In the genomic region with DNA sequence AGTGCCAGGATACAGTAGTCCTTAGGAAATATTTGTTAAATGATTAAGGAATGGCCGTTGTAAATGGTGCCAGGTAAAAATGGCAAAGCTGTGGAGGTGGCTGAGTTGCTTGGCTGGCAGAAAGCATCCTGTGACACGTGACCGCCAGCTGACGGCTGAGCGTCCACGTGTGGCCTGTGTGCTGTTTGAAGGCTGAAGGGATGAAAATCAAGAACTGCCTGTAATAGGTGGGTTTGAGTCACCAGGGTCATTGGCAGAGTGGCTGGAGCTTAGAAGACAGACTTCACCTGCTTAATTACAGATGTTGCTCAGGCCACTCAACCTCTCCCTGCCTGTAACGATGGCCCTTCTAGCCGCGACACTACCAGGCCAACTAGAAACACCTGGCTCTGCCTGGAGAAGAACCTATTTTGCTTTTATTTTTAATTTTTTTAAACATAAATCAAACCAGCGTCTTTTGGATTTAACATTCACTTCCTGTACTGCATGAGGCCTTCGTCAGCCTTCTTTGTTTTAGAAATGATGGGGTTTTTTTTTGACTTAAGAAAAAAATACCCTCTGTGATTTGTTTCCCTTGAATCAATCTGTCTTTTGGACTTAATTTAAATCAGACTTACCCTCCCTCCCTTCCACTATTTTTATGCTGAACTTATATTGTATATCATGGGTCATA, we compare ENCODE assay signal across 1 cellular context.
TF ChIP-seq lines count a peak whose summit lies in the region.

No MANE protein-coding gene starts in this region.

TF ChIP-seq in K562, 482 proteins besides CTCF, POLR2A, EP300 and RAD21:
- TF ChIP-seq L3MBTL2 (IDR thresholded peaks at IDR 0.05), result peak; percentile 17; the same call in 1 of the 2 replicates
- TF ChIP-seq FOXA3 (CRISPR knock-in tag; conservative IDR thresholded peaks at IDR 0.05 in 1 of 2, IDR thresholded peaks at IDR 0.05 in 1 of 2), result no peak
- TF ChIP-seq GABPB2 (CRISPR knock-in tag; conservative IDR thresholded peaks at IDR 0.05), result no peak
- no peak for TF ChIP-seq SRSF9 (IDR thresholded peaks at IDR 0.05; ENCODE audit: borderline replicate concordance, low read depth, low read length)
- no peak for TF ChIP-seq ZNF274 (IDR thresholded peaks at IDR 0.05; ENCODE audit: borderline replicate concordance, low read depth, low read length)
- no peak for TF ChIP-seq EHMT2 (IDR thresholded peaks at IDR 0.05)
- no peak for TF ChIP-seq ZZZ3 (IDR thresholded peaks at IDR 0.05)
- no peak for TF ChIP-seq KDM1A (IDR thresholded peaks at IDR 0.05)
- no peak for TF ChIP-seq BCL6 (CRISPR knock-in tag; IDR thresholded peaks at IDR 0.05)
- no peak for TF ChIP-seq KLF16 (IDR thresholded peaks at IDR 0.05)
- TF ChIP-seq, protein P1, sequence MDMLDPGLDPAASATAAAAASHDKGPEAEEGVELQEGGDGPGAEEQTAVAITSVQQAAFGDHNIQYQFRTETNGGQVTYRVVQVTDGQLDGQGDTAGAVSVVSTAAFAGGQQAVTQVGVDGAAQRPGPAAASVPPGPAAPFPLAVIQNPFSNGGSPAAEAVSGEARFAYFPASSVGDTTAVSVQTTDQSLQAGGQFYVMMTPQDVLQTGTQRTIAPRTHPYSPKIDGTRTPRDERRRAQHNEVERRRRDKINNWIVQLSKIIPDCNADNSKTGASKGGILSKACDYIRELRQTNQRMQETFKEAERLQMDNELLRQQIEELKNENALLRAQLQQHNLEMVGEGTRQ (CRISPR knock-in tag; IDR thresholded peaks at IDR 0.05), result peak; percentile 39
- TF ChIP-seq ETV6 (IDR thresholded peaks at IDR 0.05; ENCODE audit: borderline replicate concordance in 1 of 2, low read depth in 2 of 2, low read length in 1 of 2), result no peak
- no peak for TF ChIP-seq ETV6 (CRISPR knock-in tag; IDR thresholded peaks at IDR 0.05; ENCODE audit: borderline replicate concordance)
